Comparison of ENCODE assay signal across 15 cellular contexts in the genomic region with DNA sequence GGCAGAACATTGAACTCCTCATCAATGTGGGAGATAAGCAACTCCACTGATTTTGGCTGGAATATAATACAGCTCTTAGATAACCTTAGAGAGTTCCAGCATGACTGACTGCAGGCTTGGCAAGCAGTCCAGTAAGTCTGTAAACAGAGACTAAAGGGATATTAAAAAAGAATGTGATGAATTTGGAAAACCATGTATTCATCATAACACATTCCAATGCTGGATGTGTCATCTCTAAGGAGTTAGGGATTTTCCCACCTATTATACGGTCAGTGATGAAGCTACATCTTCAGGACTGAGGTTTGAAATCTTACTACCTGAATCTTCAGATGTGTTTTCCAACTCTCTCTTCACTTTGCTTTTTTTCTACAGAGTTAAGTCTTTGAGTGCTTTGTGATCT.
DNase-seq lines count a peak whose midpoint lies in the region; ATAC-seq, FAIRE-seq and TF ChIP-seq lines count a peak whose summit lies in the region.
"Had no signal": no experiment of that assay in that cellular context is flagged by ENCODE, and none has a peak within 500 bp of the region (broad histone marks: within the 10 kb centered on the region; RNA-seq: fewer than 3 reads in every experiment).

No MANE protein-coding gene starts in this region.

- H2AFZ ChIP-seq in GM12878 (ENCODE audit: control insufficient read depth, low read depth, low read length), result no peak overlapping the region

- FAIRE-seq in A549 (lab: Jason Lieb, UNC) (peak; percentile 51), GM12878 (lab: Jason Lieb, UNC) (peak; percentile 47)

- H3K36me3 ChIP-seq in GM12878 (ENCODE audit: control insufficient read depth in 2 of 2, insufficient read depth in 2 of 2, low read length in 1 of 2) (no peaks in the 10 kb centered on the region), left lung (no peaks in the 10 kb centered on the region), BE2C (no peaks in the 10 kb centered on the region), psoas muscle (ENCODE audit: insufficient read depth in 1 of 2, low read depth in 1 of 2) (no peaks in the 10 kb centered on the region)
- H3K36me3 ChIP-seq: tibial artery had no signal

- H3K27ac ChIP-seq in A549 (no peak overlapping the region), GM12878 (ENCODE audit: control insufficient read depth, insufficient read depth) (no peak overlapping the region), left lung (no peak overlapping the region), psoas muscle (no peak overlapping the region)
- H3K27ac ChIP-seq: tibial artery had no signal

- CTCF ChIA-PET in A549 (lab: Yijun Ruan, JAX) (no interaction called here), GM12878 (lab: Yijun Ruan, JAX) (interaction anchor here (0.7 kb wide), 1 partner anchor 225 kb away, joined by 3 read pairs; no protein-coding TSS in a partner anchor)

- TF ChIP-seq EP300 in A549 (IDR thresholded peaks at IDR 0.05), result no peak
- no peak for TF ChIP-seq EP300 in GM12878 (IDR thresholded peaks at IDR 0.05; ENCODE audit: borderline replicate concordance in 1 of 2, control insufficient read depth in 1 of 2, low read depth in 2 of 2, low read length in 2 of 2)

- TF ChIP-seq POLR2A in A549 (IDR thresholded peaks at IDR 0.05; ENCODE audit: low read length) (no peak), GM12878 (IDR thresholded peaks at IDR 0.05; ENCODE audit: low read depth, low read length) (no peak)

- no peak overlapping the region for H3K9ac ChIP-seq in GM12878 (ENCODE audit: control insufficient read depth, insufficient read depth, low read length)

- RAD21 ChIA-PET in GM12878 (lab: Charles Lee; ENCODE audit: unreplicated experiment), result interaction anchor here (1.4 kb wide), 1 partner anchor 118 kb away, joined by 3 read pairs; no protein-coding TSS in a partner anchor

- no peak overlapping the region for H3K4me3 ChIP-seq in A549
- H3K4me3 ChIP-seq in GM12878, result no peak overlapping the region
- no peak overlapping the region for H3K4me3 ChIP-seq in left lung
- no peak overlapping the region for H3K4me3 ChIP-seq in BE2C (ENCODE audit: low read depth, low read length)
- no peak overlapping the region for H3K4me3 ChIP-seq in psoas muscle
- H3K4me3 ChIP-seq: tibial artery had no signal

- H4K20me1 ChIP-seq in GM12878 (ENCODE audit: control insufficient read depth, insufficient read depth), result no peaks in the 10 kb centered on the region

- WGBS in A549 (ENCODE audit: missing lambda C conversion rate), result 11% methylated on average over 1 of the region's 1 CpG
- WGBS in GM12878 (ENCODE audit: insufficient coverage, insufficient replicate concordance, low lambda C conversion rate, missing lambda C conversion rate), result 100% methylated on average over 1 of the region's 1 CpG
- WGBS in psoas muscle, 3 donors, result 24 to 44% (median 32%) methylated on average over 1 of the region's 1 CpG

- in situ Hi-C loops in GM12878 (cut with MboI), result no loop called here

- POLR2A ChIA-PET in A549 (lab: Yijun Ruan, JAX), result no interaction called here
- POLR2A ChIA-PET in GM12878 (lab: Charles Lee), result interaction anchor here (0.7 kb wide), 1 partner anchor 83 kb away, joined by 3 read pairs; no protein-coding TSS in a partner anchor

- no peaks in the 10 kb centered on the region for H3K27me3 ChIP-seq in GM12878 (replicated peaks in 1 of 2; ENCODE audit: control insufficient read depth in 2 of 2, insufficient read depth in 2 of 2, low read length in 1 of 2)
- H3K27me3 ChIP-seq in left lung, result no peaks in the 10 kb centered on the region
- H3K27me3 ChIP-seq in BE2C, result no peaks in the 10 kb centered on the region
- no peaks in the 10 kb centered on the region for H3K27me3 ChIP-seq in psoas muscle (ENCODE audit: insufficient read depth in 3 of 3, low read length in 2 of 3)
- H3K27me3 ChIP-seq: tibial artery had no signal

- DNase-seq in A549 (ENCODE audit: low read depth in 1 of 2, low spot score in 1 of 2) (peak; percentile 7 to 15), M059J (ENCODE audit: low read depth) (peak; percentile 62), GM12878 (ENCODE audit: low read depth, low spot score) (no peak), left lung (no peak), BE2C (no peak), psoas muscle (no peak)
- DNase-seq: activated CD4-positive, alpha-beta T cell treated with anti-CD3 and anti-CD28 coated beads for 1 hour; activated T-cell treated with anti-CD3 and anti-CD28 coated beads, Interleukin-2, amount 50 U/mL, for 1 hour; left ventricle myocardium superior; NCI-H2081 treated with DMSO at 0.1 percent for 48 hours; nucleus accumbens; T-helper 1 cell; tibial artery had no signal

- BruUV-seq in GM12878 (replicated peaks; lab: Mats Ljungman, UMichigan), result no TSS peak

- TF ChIP-seq CTCF in A549 (IDR thresholded peaks at IDR 0.05), result no peak
- TF ChIP-seq CTCF in GM12878 (IDR thresholded peaks at IDR 0.05 in 2 of 3, conservative IDR thresholded peaks at IDR 0.05 in 1 of 3; ENCODE audit: control insufficient read depth in 2 of 3, extremely low read depth in 1 of 3, insufficient read depth in 1 of 3, low read depth in 3 of 3, low read length in 3 of 3), result no peak
- no peak for TF ChIP-seq CTCF in left lung (IDR thresholded peaks at IDR 0.05)
- no peak for TF ChIP-seq CTCF in BE2C (IDR thresholded peaks at IDR 0.05; ENCODE audit: low read depth, low read length)
- no peak for TF ChIP-seq CTCF in psoas muscle (IDR thresholded peaks at IDR 0.05)

- SMC1A ChIA-PET in GM12878 (lab: Charles Lee; ENCODE audit: uncharacterized antibody, unreplicated experiment), result interaction anchor here (0.7 to 1.4 kb wide), 4 partner anchors 20 to 83 kb away, joined by 3 read pairs; no protein-coding TSS in a partner anchor

- peaks cover 8% of the 10 kb centered on the region; the same call in 1 of the 3 replicates for H3K4me1 ChIP-seq in A549
- peaks cover 4% of the 10 kb centered on the region for H3K4me1 ChIP-seq in GM12878 (ENCODE audit: control insufficient read depth, insufficient read depth, low read length)
- no peaks in the 10 kb centered on the region for H3K4me1 ChIP-seq in left lung
- no peaks in the 10 kb centered on the region for H3K4me1 ChIP-seq in BE2C
- no peaks in the 10 kb centered on the region for H3K4me1 ChIP-seq in psoas muscle
- H3K4me1 ChIP-seq: tibial artery had no signal

- TF ChIP-seq RAD21 in A549 (conservative IDR thresholded peaks at IDR 0.05 in 1 of 2, IDR thresholded peaks at IDR 0.05 in 1 of 2) (no peak), GM12878 (IDR thresholded peaks at IDR 0.05; ENCODE audit: insufficient read depth, low read depth, low read length) (no peak)

- ATAC-seq in A549 (peak; percentile 84 to 85), GM12878 (no peak), left lung (peak; percentile 40), HG02981 (IDR thresholded peaks at IDR 0.05; ENCODE audit: unreplicated experiment) (no peak), psoas muscle (no peak), GM21529 (IDR thresholded peaks at IDR 0.05; ENCODE audit: unreplicated experiment) (no peak)
- ATAC-seq: left ventricle myocardium superior had no signal

- H3K4me2 ChIP-seq in A549 (peak overlapping the region; percentile 41; the same call in 2 of the 3 replicates), GM12878 (ENCODE audit: control insufficient read depth, insufficient read depth) (no peak overlapping the region)

- H3K9me3 ChIP-seq in A549 (no peaks in the 10 kb centered on the region; the same call in 1 of the 3 replicates), GM12878 (replicated peaks; ENCODE audit: control insufficient read depth, insufficient read depth, low read length) (no peaks in the 10 kb centered on the region), left lung (no peaks in the 10 kb centered on the region), BE2C (no peaks in the 10 kb centered on the region), psoas muscle (no peaks in the 10 kb centered on the region)
- H3K9me3 ChIP-seq: tibial artery had no signal

- no peaks in the 10 kb centered on the region for H3K79me2 ChIP-seq in GM12878 (ENCODE audit: control insufficient read depth, insufficient read depth, low read length)

- intact Hi-C loops in GM12878 (cut with micrococcal nuclease; ENCODE audit: unreplicated experiment) (no loop called here), left lung (cut with DNase I) (no loop called here), psoas muscle (cut with DNase I) (no loop called here)

TF ChIP-seq in A549, 52 proteins besides CTCF, POLR2A, EP300 and RAD21 (continues in another document):
- no peak for TF ChIP-seq TP53 (CRISPR knock-in tag; IDR thresholded peaks at IDR 0.05)
- no peak for TF ChIP-seq RFX5 (IDR thresholded peaks at IDR 0.05)
- TF ChIP-seq FOSL2 (IDR thresholded peaks at IDR 0.05), result no peak
- TF ChIP-seq FOSL2 (CRISPR knock-in tag; IDR thresholded peaks at IDR 0.05), result no peak; the same call in 1 of the 2 replicates
- no peak for TF ChIP-seq HOXA7 (CRISPR knock-in tag; IDR thresholded peaks at IDR 0.05)
- no peak for TF ChIP-seq NR3C1 (IDR thresholded peaks at IDR 0.05)
- TF ChIP-seq FOSB (CRISPR knock-in tag; IDR thresholded peaks at IDR 0.05), result no peak
- TF ChIP-seq, protein P1, sequence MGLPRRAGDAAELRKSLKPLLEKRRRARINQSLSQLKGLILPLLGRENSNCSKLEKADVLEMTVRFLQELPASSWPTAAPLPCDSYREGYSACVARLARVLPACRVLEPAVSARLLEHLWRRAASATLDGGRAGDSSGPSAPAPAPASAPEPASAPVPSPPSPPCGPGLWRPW (IDR thresholded peaks at IDR 0.05), result no peak
- no peak for TF ChIP-seq RNF2 (IDR thresholded peaks at IDR 0.05; ENCODE audit: borderline replicate concordance, low read depth)
- no peak for TF ChIP-seq KDM1A (IDR thresholded peaks at IDR 0.05; ENCODE audit: low read depth)
- TF ChIP-seq SMC3 (IDR thresholded peaks at IDR 0.05), result no peak

TF ChIP-seq in GM12878, 131 proteins besides CTCF, POLR2A, EP300 and RAD21 (continues in another document):
- TF ChIP-seq SUZ12 (IDR thresholded peaks at IDR 0.05; ENCODE audit: unreplicated experiment) (no peak), HDAC6 (IDR thresholded peaks at IDR 0.05; ENCODE audit: unreplicated experiment) (no peak)
- TF ChIP-seq, protein P2, sequence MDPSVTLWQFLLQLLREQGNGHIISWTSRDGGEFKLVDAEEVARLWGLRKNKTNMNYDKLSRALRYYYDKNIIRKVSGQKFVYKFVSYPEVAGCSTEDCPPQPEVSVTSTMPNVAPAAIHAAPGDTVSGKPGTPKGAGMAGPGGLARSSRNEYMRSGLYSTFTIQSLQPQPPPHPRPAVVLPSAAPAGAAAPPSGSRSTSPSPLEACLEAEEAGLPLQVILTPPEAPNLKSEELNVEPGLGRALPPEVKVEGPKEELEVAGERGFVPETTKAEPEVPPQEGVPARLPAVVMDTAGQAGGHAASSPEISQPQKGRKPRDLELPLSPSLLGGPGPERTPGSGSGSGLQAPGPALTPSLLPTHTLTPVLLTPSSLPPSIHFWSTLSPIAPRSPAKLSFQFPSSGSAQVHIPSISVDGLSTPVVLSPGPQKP (IDR thresholded peaks at IDR 0.05; ENCODE audit: low read depth, low read length), result no peak

Comparison
In these comparisons a context has a peak if more than half of its experiments do, and no peak if none do; other contexts are left out.
1. ATAC-seq: peak in A549 (2 of 2) and left lung (single experiment); none in GM12878 (single experiment), HG02981 (single experiment), psoas muscle (0 of 4) and GM21529 (single experiment).
2. DNase-seq: peak in A549 (2 of 2) and M059J (single experiment); none in GM12878 (single experiment), left lung (0 of 2), BE2C (single experiment) and psoas muscle (0 of 2).